23 cellular contexts compared by ENCODE assay signal in genomic region chr11:13341028-13341427, GRCh38.
A peak's percentile ranks its signal among the peaks of the same experiment; 100 is the strongest.
DNase-seq lines count a peak whose midpoint lies in the region; ATAC-seq, FAIRE-seq and TF ChIP-seq lines count a peak whose summit lies in the region.
"Had no signal": no experiment of that assay in that cellular context is flagged by ENCODE, and none has a peak within 500 bp of the region (broad histone marks: within the 10 kb centered on the region; RNA-seq: fewer than 3 reads in every experiment).

No MANE protein-coding gene starts in this region.

- ATAC-seq in SK-N-SH treated with all-trans-retinoic acid at 6 μM for 48 hours (no peak), T-helper 17 cell (no peak), HG03280 (IDR thresholded peaks at IDR 0.05; ENCODE audit: unreplicated experiment) (no peak)
- no peak for ATAC-seq in central memory CD8-positive, alpha-beta T cell (replicated peaks; ENCODE audit: extremely low read depth, poor library complexity, severe bottlenecking)
- ATAC-seq: activated T-cell treated with anti-CD3 and anti-CD28 coated beads, Interleukin-2, amount 50 U/mL, for 4 hours; left lobe of liver had no signal

- TF ChIP-seq EP300 in SK-N-SH (IDR thresholded peaks at IDR 0.05; ENCODE audit: borderline replicate concordance in 1 of 2, low read depth in 1 of 2, low read length in 1 of 2), result no peak

- H3K4me1 Mint-ChIP-seq in T-helper 17 cell (peaks cover 64% of the 10 kb centered on the region), endodermal cell (peaks cover 8% of the 10 kb centered on the region)
- H3K4me1 Mint-ChIP-seq in central memory CD8-positive, alpha-beta T cell, result peaks cover 69% of the 10 kb centered on the region

- no peak overlapping the region for H3K9ac ChIP-seq in SK-N-SH
- no peak overlapping the region for H3K9ac ChIP-seq in endodermal cell (ENCODE audit: extremely low read depth, low read length, poor library complexity, severe bottlenecking)

- H3K4me1 ChIP-seq in SK-N-SH (ENCODE audit: control insufficient read depth in 1 of 2, insufficient read depth in 2 of 2, low read depth in 1 of 2, low read length in 1 of 2) (peaks cover 11 to 14% of the 10 kb centered on the region in 2 experiments), small intestine (ENCODE audit: control insufficient read depth in 2 of 2, insufficient read depth in 1 of 2, low read depth in 1 of 2, low read length in 1 of 2) (peaks cover 3 to 9% of the 10 kb centered on the region in 2 donors), endodermal cell (ENCODE audit: control insufficient read depth, insufficient read depth, low read length) (no peaks in the 10 kb centered on the region)
- H3K4me1 ChIP-seq: colonic mucosa had no signal

- H3K27ac Mint-ChIP-seq in T-helper 17 cell (peak overlapping the region; percentile 94), endodermal cell (no peak overlapping the region)
- peak overlapping the region; percentile 81 for H3K27ac Mint-ChIP-seq in central memory CD8-positive, alpha-beta T cell (ENCODE audit: low read depth)
- H3K27ac Mint-ChIP-seq: B cell, type B pancreatic cell had no signal

- no peaks in the 10 kb centered on the region for H3K36me3 ChIP-seq in SK-N-SH (replicated peaks in 1 of 2; ENCODE audit: control insufficient read depth in 1 of 2, insufficient read depth in 2 of 2, low read length in 1 of 2)
- no peaks in the 10 kb centered on the region for H3K36me3 ChIP-seq in small intestine (ENCODE audit: control insufficient read depth in 2 of 2, insufficient read depth in 2 of 2, low read length in 2 of 2)
- H3K36me3 ChIP-seq in endodermal cell (ENCODE audit: control insufficient read depth, insufficient read depth, low read length), result no peaks in the 10 kb centered on the region
- H3K36me3 ChIP-seq: brain microvascular endothelial cell, colonic mucosa had no signal

- H3K4me3 Mint-ChIP-seq in T-helper 17 cell (peak overlapping the region; percentile 71), endodermal cell (no peak overlapping the region)
- H3K4me3 Mint-ChIP-seq in central memory CD8-positive, alpha-beta T cell, result no peak overlapping the region
- H3K4me3 Mint-ChIP-seq: activated T-cell treated with anti-CD3 and anti-CD28 coated beads, Interleukin-2, amount 50 U/mL, for 4 hours; B cell; T-helper 1 cell treated with Interleukin-12 subunit alpha and Interleukin-12 subunit beta and Interleukin-4 antibody, amounts not matched to agents 30 μg/mL and 1 μg/mL, for 36 hours; type B pancreatic cell had no signal

- H3K4me3 ChIP-seq in SK-N-SH (ENCODE audit: low read depth in 2 of 2, low read length in 1 of 2), result no peak overlapping the region
- no peak overlapping the region for H3K4me3 ChIP-seq in small intestine (ENCODE audit: low read depth in 1 of 2, low read length in 2 of 2)
- H3K4me3 ChIP-seq in endodermal cell (ENCODE audit: low read length), result no peak overlapping the region
- H3K4me3 ChIP-seq: colonic mucosa, skin epidermis had no signal

- H2AFZ ChIP-seq in SK-N-SH (ENCODE audit: low read depth), result no peak overlapping the region

- no peaks in the 10 kb centered on the region for H3K27me3 ChIP-seq in SK-N-SH (ENCODE audit: insufficient read depth)
- no peaks in the 10 kb centered on the region for H3K27me3 ChIP-seq in small intestine (ENCODE audit: control insufficient read depth in 2 of 2, insufficient read depth in 2 of 2, low read length in 2 of 2)
- no peaks in the 10 kb centered on the region for H3K27me3 ChIP-seq in endodermal cell (ENCODE audit: control insufficient read depth, insufficient read depth, low read length, poor library complexity, severe bottlenecking)
- H3K27me3 ChIP-seq: brain microvascular endothelial cell, colonic mucosa had no signal

- TF ChIP-seq RAD21 in SK-N-SH (IDR thresholded peaks at IDR 0.05; ENCODE audit: low read length), result no peak

- H3K9me3 Mint-ChIP-seq in central memory CD8-positive, alpha-beta T cell, result no peaks in the 10 kb centered on the region
- peaks cover 14% of the 10 kb centered on the region for H3K9me3 Mint-ChIP-seq in endodermal cell
- H3K9me3 Mint-ChIP-seq: activated T-cell treated with anti-CD3 and anti-CD28 coated beads, Interleukin-2, amount 50 U/mL, for 4 hours; T-helper 1 cell treated with Interleukin-12 subunit alpha and Interleukin-12 subunit beta and Interleukin-4 antibody, amounts not matched to agents 30 μg/mL and 1 μg/mL, for 36 hours; type B pancreatic cell had no signal

- H3K4me2 ChIP-seq in SK-N-SH, result 0 out of 2 replicates have a peak overlapping the region, but pooled peaks have one; percentile 22

- TF ChIP-seq CTCF in SK-N-SH (IDR thresholded peaks at IDR 0.05), result no peak
- no peak for TF ChIP-seq CTCF in endodermal cell (conservative IDR thresholded peaks at IDR 0.05)

- H3F3A ChIP-seq in SK-N-SH (replicated peaks; ENCODE audit: insufficient read depth), result peaks cover 19% of the 10 kb centered on the region

- H3K36me3 Mint-ChIP-seq in T-helper 17 cell (ENCODE audit: low read depth) (peaks cover 6% of the 10 kb centered on the region), endodermal cell (ENCODE audit: low read depth) (no peaks in the 10 kb centered on the region)
- H3K36me3 Mint-ChIP-seq in central memory CD8-positive, alpha-beta T cell (ENCODE audit: insufficient read depth), result peaks cover 7% of the 10 kb centered on the region
- H3K36me3 Mint-ChIP-seq: type B pancreatic cell had no signal

- no peaks in the 10 kb centered on the region for H3K9me2 ChIP-seq in SK-N-SH

- H3K9me3 ChIP-seq in SK-N-SH, result no peaks in the 10 kb centered on the region
- no peaks in the 10 kb centered on the region for H3K9me3 ChIP-seq in T-helper 17 cell (ENCODE audit: control insufficient read depth, low read length, poor library complexity, severe bottlenecking)
- H3K9me3 ChIP-seq in small intestine (ENCODE audit: control insufficient read depth, low read depth), result no peaks in the 10 kb centered on the region
- peaks cover 13% of the 10 kb centered on the region for H3K9me3 ChIP-seq in endodermal cell (ENCODE audit: control insufficient read depth, low read length)
- H3K9me3 ChIP-seq: colonic mucosa had no signal

- 75% methylated on average over 4 of the region's 4 CpGs for WGBS in SK-N-SH (ENCODE audit: low lambda C conversion rate)
- WGBS in small intestine, 3 donors, result 50 to 56% (median 54%) methylated on average over 4 of the region's 4 CpGs
- 80 to 100% methylated on average over 1 to 4 of the region's 4 CpGs for WGBS in endodermal cell (ENCODE audit: insufficient coverage in 1 of 2, insufficient read length in 1 of 2), 2 experiments

- H3K27ac ChIP-seq in SK-N-SH (ENCODE audit: low read depth in 2 of 2, low read length in 1 of 2), result no peak overlapping the region
- no peak overlapping the region for H3K27ac ChIP-seq in small intestine (ENCODE audit: low read depth in 1 of 2, low read length in 1 of 2)
- no peak overlapping the region for H3K27ac ChIP-seq in endodermal cell (ENCODE audit: low read depth, low read length)
- H3K27ac ChIP-seq: brain microvascular endothelial cell, colonic mucosa, HL-60, skin epidermis had no signal

- H3K79me2 ChIP-seq in SK-N-SH (ENCODE audit: insufficient read depth), result peaks cover 19% of the 10 kb centered on the region; the same call in 1 of the 2 replicates

- CTCF ChIA-PET in SK-N-SH (lab: Yijun Ruan, JAX), result interaction anchor here (0.6 to 10.7 kb wide), 3 partner anchors 127 to 377 kb away, joined by 3 to 177 read pairs (median 4); no protein-coding TSS in a partner anchor

- FAIRE-seq in small intestine (lab: Jason Lieb, UNC), result no peak

- POLR2A ChIA-PET in SK-N-SH (lab: Yijun Ruan, JAX), result no interaction called here

- H3K27me3 Mint-ChIP-seq in T-helper 17 cell (no peaks in the 10 kb centered on the region), endodermal cell (ENCODE audit: insufficient read depth) (peaks cover 2% of the 10 kb centered on the region)
- H3K27me3 Mint-ChIP-seq in central memory CD8-positive, alpha-beta T cell, result no peaks in the 10 kb centered on the region
- H3K27me3 Mint-ChIP-seq: B cell had no signal

- DNase-seq in SK-N-SH, result no peak
- DNase-seq in T-helper 17 cell, result no peak
- DNase-seq in central memory CD8-positive, alpha-beta T cell (ENCODE audit: low spot score in 2 of 2), result no peak
- peak; percentile 12 for DNase-seq in small intestine
- no peak for DNase-seq in Ammon's horn (ENCODE audit: low spot score)
- DNase-seq in endodermal cell, result no peak
- DNase-seq: 8988T; activated T-cell treated with anti-CD3 and anti-CD28 coated beads, Interleukin-2, amount 50 U/mL, for 4 hours; brain microvascular endothelial cell; colonic mucosa; MM.1S; NCI-H1694 treated with DMSO at 0.1 percent for 48 hours; NCI-H748 treated with DMSO at 0.1 percent for 48 hours; SHP77; stimulated activated CD4-positive, alpha-beta T cell treated with anti-CD3 and anti-CD28 coated beads, Interleukin-2, amount 100 ng/mL, for 48 hours had no signal

- H4K20me1 ChIP-seq in SK-N-SH (ENCODE audit: insufficient read depth), result no peaks in the 10 kb centered on the region

TF ChIP-seq in SK-N-SH, 30 proteins besides CTCF, POLR2A, EP300 and RAD21:
- TF ChIP-seq SMC3 (IDR thresholded peaks at IDR 0.05; ENCODE audit: low read depth, low read length), result no peak
- TF ChIP-seq TAF1 (IDR thresholded peaks at IDR 0.05; ENCODE audit: borderline replicate concordance, low read depth, low read length), result no peak
- TF ChIP-seq YY1 (IDR thresholded peaks at IDR 0.05; ENCODE audit: low read depth), result no peak
- no peak for TF ChIP-seq SIN3A (IDR thresholded peaks at IDR 0.05; ENCODE audit: borderline replicate concordance, low read depth, low read length)
- no peak for TF ChIP-seq FOSL2 (IDR thresholded peaks at IDR 0.05; ENCODE audit: borderline replicate concordance, low read depth)

TF ChIP-seq in SK-N-SH treated with all-trans-retinoic acid at 6 μM for 48 hours, 23 proteins besides CTCF, POLR2A, EP300 and RAD21 (continues in another document):
- no peak for TF ChIP-seq PATZ1 (CRISPR knock-in tag; IDR thresholded peaks at IDR 0.05; ENCODE audit: borderline replicate concordance)
- no peak for TF ChIP-seq ZFP30 (CRISPR knock-in tag; IDR thresholded peaks at IDR 0.05)
- no peak for TF ChIP-seq BACH2 (CRISPR knock-in tag; IDR thresholded peaks at IDR 0.05; ENCODE audit: borderline replicate concordance)
